ENCODE assay signal across 11 cellular contexts in the genomic region with DNA sequence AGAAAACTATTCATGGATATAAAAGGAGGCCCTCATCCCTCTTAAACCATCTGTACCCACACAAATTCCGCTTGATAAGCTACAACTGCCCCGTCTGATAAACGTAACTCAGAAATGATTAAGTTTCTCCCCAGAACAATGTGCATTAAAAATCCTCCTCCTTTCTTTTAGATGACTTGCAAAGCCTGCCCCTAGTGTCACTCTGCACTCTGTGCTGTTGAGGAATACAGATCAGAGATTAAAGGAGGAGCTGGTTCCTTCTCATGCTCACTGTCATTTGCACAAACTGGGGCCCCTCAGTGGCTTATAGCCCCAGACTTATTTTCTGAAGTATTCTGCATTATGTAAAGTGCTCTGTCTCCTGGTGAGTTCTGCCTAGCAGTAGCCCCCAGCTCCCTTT. TPM values are rescaled to one million over a fixed set of nuclear protein-coding genes. Genes with fewer than 3 reads are reported as not detected.
DNase-seq lines count a peak whose midpoint lies in the region; ATAC-seq and TF ChIP-seq lines count a peak whose summit lies in the region.
"Had no signal": no experiment of that assay in that cellular context is flagged by ENCODE, and none has a peak within 500 bp of the region (broad histone marks: within the 10 kb centered on the region; RNA-seq: fewer than 3 reads in every experiment).

No MANE protein-coding gene starts in this region.

- H2BK5ac ChIP-seq in IMR-90 (ENCODE audit: low read depth, low read length, poor library complexity, severe bottlenecking) = no peak overlapping the region

- in situ Hi-C loops in IMR-90 (cut with MboI; ENCODE audit: low sequenced_read_pairs) = no loop called here

- peak; percentile 42; the same call in 1 of the 2 replicates for ATAC-seq in IMR-90 (ENCODE audit: low read depth)
- ATAC-seq in HG03175 (IDR thresholded peaks at IDR 0.05; ENCODE audit: unreplicated experiment) = no peak
- ATAC-seq in HG02623 (IDR thresholded peaks at IDR 0.05; ENCODE audit: unreplicated experiment) = no peak

- no peak for TF ChIP-seq POLR2A in IMR-90 (IDR thresholded peaks at IDR 0.05; ENCODE audit: low read depth, low read length)

- no peak overlapping the region for H4K91ac ChIP-seq in IMR-90 (ENCODE audit: insufficient read depth, low read depth, low read length)

- peak overlapping the region; percentile 87 to 96 (median 89) for H3K27ac Mint-ChIP-seq in CD4-positive, alpha-beta memory T cell
- H3K27ac Mint-ChIP-seq in activated naive CD4-positive, alpha-beta T cell treated with anti-CD3 and anti-CD28 coated beads, Interleukin-2, amount 10 ng/mL, durations not matched to agents 7 days and 5 days = peak overlapping the region; percentile 100

- TF ChIP-seq CTCF in IMR-90 (conservative IDR thresholded peaks at IDR 0.05; ENCODE audit: low read depth, low read length) = 0 out of 2 replicates have a peak, but pooled peaks have one; percentile 22
- TF ChIP-seq CTCF in GM20000 (IDR thresholded peaks at IDR 0.05; ENCODE audit: extremely low read depth, missing control alignments) = no peak

- peaks cover 0 to 4% (median 0%) of the 10 kb centered on the region in 8 donors for H3K9me3 Mint-ChIP-seq in CD4-positive, alpha-beta memory T cell
- no peaks in the 10 kb centered on the region for H3K9me3 Mint-ChIP-seq in activated naive CD4-positive, alpha-beta T cell treated with anti-CD3 and anti-CD28 coated beads, Interleukin-2, amount 10 ng/mL, durations not matched to agents 7 days and 5 days

- intact Hi-C loops in CD4-positive, alpha-beta memory T cell (cut with micrococcal nuclease) = loop anchor here (5.0 to 10.0 kb wide), 3 partner anchors 379 to 1189 kb away; a partner anchor contains a TSS
- intact Hi-C loops in IMR-90 (cut with micrococcal nuclease) = loop anchor here (5.0 kb wide), 1 partner anchor 601 kb away; a partner anchor contains a TSS

- no peaks in the 10 kb centered on the region for H3K9me3 ChIP-seq in CD4-positive, alpha-beta memory T cell (ENCODE audit: control insufficient read depth in 1 of 2, low read length in 2 of 2)
- no peaks in the 10 kb centered on the region for H3K9me3 ChIP-seq in IMR-90 (ENCODE audit: control insufficient read depth, insufficient read depth, low read length)

- H4K20me1 ChIP-seq in IMR-90 (ENCODE audit: insufficient read depth, low read length) = no peaks in the 10 kb centered on the region

- no peak overlapping the region for H3K14ac ChIP-seq in IMR-90 (replicated peaks; ENCODE audit: low read depth, low read length)

- no CpG with 5 or more reads among the region's 3 CpGs for WGBS in IMR-90 (ENCODE audit: extremely low coverage in 2 of 2, insufficient read length in 1 of 2), 2 experiments

- dilution Hi-C loops in IMR-90 (cut with HindIII; ENCODE audit: low sequenced_read_pairs, unreplicated experiment) = no loop called here

- peak overlapping the region; percentile 60 for H3K27ac ChIP-seq in CD4-positive, alpha-beta memory T cell (ENCODE audit: low read depth, low read length)
- H3K27ac ChIP-seq in IMR-90 (ENCODE audit: insufficient read depth, low read length) = no peak overlapping the region

- H2AFZ ChIP-seq in IMR-90 (replicated peaks; ENCODE audit: low read length, poor library complexity) = no peak overlapping the region

- no peak overlapping the region for H3K9ac ChIP-seq in IMR-90 (ENCODE audit: low read depth, low read length)

- H3K4me1 Mint-ChIP-seq in CD4-positive, alpha-beta memory T cell = peaks cover 73 to 98% (median 84%) of the 10 kb centered on the region in 4 donors
- peaks cover 89% of the 10 kb centered on the region for H3K4me1 Mint-ChIP-seq in activated naive CD4-positive, alpha-beta T cell treated with anti-CD3 and anti-CD28 coated beads, Interleukin-2, amount 10 ng/mL, durations not matched to agents 7 days and 5 days

- H3K4ac ChIP-seq in IMR-90 (ENCODE audit: low read depth, low read length) = no peak overlapping the region

- no peaks in the 10 kb centered on the region; a peak in 1 of 4 replicates for H3K79me1 ChIP-seq in IMR-90 (ENCODE audit: low read depth in 1 of 2, low read length in 2 of 2)

- no TSS peak for BruUV-seq in IMR-90 (replicated peaks; lab: Mats Ljungman, UMichigan)

- H2AK5ac ChIP-seq in IMR-90 (ENCODE audit: low read depth, low read length) = no peak overlapping the region

- no peak for TF ChIP-seq RAD21 in IMR-90 (IDR thresholded peaks at IDR 0.05; ENCODE audit: low read length)

- H3K4me1 ChIP-seq in CD4-positive, alpha-beta memory T cell (ENCODE audit: insufficient read depth, low read length) = peaks cover 92% of the 10 kb centered on the region
- no peaks in the 10 kb centered on the region for H3K4me1 ChIP-seq in IMR-90 (ENCODE audit: control insufficient read depth, insufficient read depth, low read length)

- H3K4me2 ChIP-seq in IMR-90 (ENCODE audit: low read depth, low read length) = no peak overlapping the region

- CTCF ChIA-PET in CD4-positive, alpha-beta memory T cell (lab: Charles Lee; ENCODE audit: partially characterized antibody) = interaction anchor here (0.6 to 1.5 kb wide), 16 partner anchors 8 to 356 kb away, joined by 3 to 26 read pairs (median 4); a partner anchor contains a TSS
- CTCF ChIA-PET in IMR-90 (lab: Yijun Ruan, JAX) = interaction anchor here (1.0 kb wide), 1 partner anchor 968 kb away, joined by 3 read pairs; no protein-coding TSS in a partner anchor
- CTCF ChIA-PET in activated naive CD4-positive, alpha-beta T cell treated with anti-CD3 and anti-CD28 coated beads, Interleukin-2, amount 10 ng/mL, durations not matched to agents 7 days and 5 days (lab: Charles Lee) = interaction anchor here (0.8 to 1.3 kb wide), 9 partner anchors 8 to 398 kb away, joined by 3 to 5 read pairs (median 3); a partner anchor contains a TSS

- POLR2A ChIA-PET in CD4-positive, alpha-beta memory T cell (lab: Charles Lee; ENCODE audit: partially characterized antibody) = interaction anchor here (0.6 to 1.4 kb wide), 8 partner anchors 53 to 136 kb away, joined by 3 to 21 read pairs (median 4); a partner anchor contains a TSS
- POLR2A ChIA-PET in IMR-90 (lab: Charles Lee; ENCODE audit: unreplicated experiment) = no interaction called here

- no peaks in the 10 kb centered on the region for H3K27me3 ChIP-seq in CD4-positive, alpha-beta memory T cell (ENCODE audit: insufficient read depth, low read length)
- H3K27me3 ChIP-seq in IMR-90 (ENCODE audit: control insufficient read depth, insufficient read depth, low read length) = no peaks in the 10 kb centered on the region

- H2BK120ac ChIP-seq in IMR-90 (ENCODE audit: low read depth, low read length) = no peak overlapping the region

- H4K5ac ChIP-seq in IMR-90 (ENCODE audit: low read depth, low read length) = no peak overlapping the region

- H3K18ac ChIP-seq in IMR-90 (ENCODE audit: low read depth, low read length) = no peak overlapping the region

- no peak overlapping the region for H2BK15ac ChIP-seq in IMR-90 (ENCODE audit: low read depth, low read length)

- no peaks in the 10 kb centered on the region for H3K36me3 ChIP-seq in CD4-positive, alpha-beta memory T cell (ENCODE audit: insufficient read depth, low read length)
- peaks cover 4% of the 10 kb centered on the region for H3K36me3 ChIP-seq in IMR-90 (ENCODE audit: control insufficient read depth, insufficient read depth, low read length)

- H3K36me3 Mint-ChIP-seq in CD4-positive, alpha-beta memory T cell = peaks cover 3 to 8% of the 10 kb centered on the region in 2 donors
- H3K36me3 Mint-ChIP-seq in activated naive CD4-positive, alpha-beta T cell treated with anti-CD3 and anti-CD28 coated beads, Interleukin-2, amount 10 ng/mL, durations not matched to agents 7 days and 5 days = peaks cover 44% of the 10 kb centered on the region

- no peak overlapping the region for H2BK20ac ChIP-seq in IMR-90 (ENCODE audit: low read depth, low read length)

- DNase-seq in CD4-positive, alpha-beta memory T cell = peak; percentile 47 to 75 (median 57)
- DNase-seq in IMR-90 (peak; percentile 8), iris pigment epithelial cell (ENCODE audit: low read depth) (peak; percentile 24), GM20000 (ENCODE audit: low spot score) (no peak), islet precursor cell (no peak)
- peak; percentile 64 for DNase-seq in activated naive CD4-positive, alpha-beta T cell treated with anti-CD3 and anti-CD28 coated beads, Interleukin-2, amount 10 ng/mL, durations not matched to agents 7 days and 5 days
- DNase-seq: NCI-H774 had no signal

- no peak overlapping the region for H2AK9ac ChIP-seq in IMR-90 (replicated peaks; ENCODE audit: low read depth, low read length, poor library complexity)

- no peak overlapping the region for H3K4me3 ChIP-seq in CD4-positive, alpha-beta memory T cell (ENCODE audit: low read length in 2 of 2)
- no peak overlapping the region for H3K4me3 ChIP-seq in IMR-90 (ENCODE audit: insufficient read depth, low read depth, low read length)

- no peaks in the 10 kb centered on the region for H3K27me3 Mint-ChIP-seq in CD4-positive, alpha-beta memory T cell
- no peaks in the 10 kb centered on the region for H3K27me3 Mint-ChIP-seq in activated naive CD4-positive, alpha-beta T cell treated with anti-CD3 and anti-CD28 coated beads, Interleukin-2, amount 10 ng/mL, durations not matched to agents 7 days and 5 days

- no peak overlapping the region for H4K8ac ChIP-seq in IMR-90 (ENCODE audit: low read depth in 2 of 2, low read length in 2 of 2)

- no peak overlapping the region for H3K23ac ChIP-seq in IMR-90 (ENCODE audit: low read depth, low read length)

- H3K4me3 Mint-ChIP-seq in CD4-positive, alpha-beta memory T cell = peak overlapping the region; percentile 41 to 81 (median 52)
- H3K4me3 Mint-ChIP-seq in activated naive CD4-positive, alpha-beta T cell treated with anti-CD3 and anti-CD28 coated beads, Interleukin-2, amount 10 ng/mL, durations not matched to agents 7 days and 5 days = peak overlapping the region; percentile 10

- no peak overlapping the region for H3K56ac ChIP-seq in IMR-90 (ENCODE audit: extremely low read depth, insufficient read depth, low read length)

- H3K9me1 ChIP-seq in IMR-90 (ENCODE audit: insufficient read depth, low read length) = peaks cover 6% of the 10 kb centered on the region; the same call in 1 of the 2 replicates

TF ChIP-seq in IMR-90, 13 proteins besides CTCF, POLR2A, EP300 and RAD21 (continues in another document):
- TF ChIP-seq, protein P1, sequence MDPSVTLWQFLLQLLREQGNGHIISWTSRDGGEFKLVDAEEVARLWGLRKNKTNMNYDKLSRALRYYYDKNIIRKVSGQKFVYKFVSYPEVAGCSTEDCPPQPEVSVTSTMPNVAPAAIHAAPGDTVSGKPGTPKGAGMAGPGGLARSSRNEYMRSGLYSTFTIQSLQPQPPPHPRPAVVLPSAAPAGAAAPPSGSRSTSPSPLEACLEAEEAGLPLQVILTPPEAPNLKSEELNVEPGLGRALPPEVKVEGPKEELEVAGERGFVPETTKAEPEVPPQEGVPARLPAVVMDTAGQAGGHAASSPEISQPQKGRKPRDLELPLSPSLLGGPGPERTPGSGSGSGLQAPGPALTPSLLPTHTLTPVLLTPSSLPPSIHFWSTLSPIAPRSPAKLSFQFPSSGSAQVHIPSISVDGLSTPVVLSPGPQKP (IDR thresholded peaks at IDR 0.05; ENCODE audit: borderline replicate concordance, low read depth, low read length) = no peak

RNA-seq across cellular contexts. Expression of a gene that starts 33.3 kb away (rescaled TPM):
- not detected for total RNA-seq in CD4-positive, alpha-beta memory T cell
- not detected for polyA plus RNA-seq in CD4-positive, alpha-beta memory T cell
- total RNA-seq in IMR-90 (2012; rRNA removed) = not detected in 2 replicates
- not detected in 2 replicates for polyA plus RNA-seq in IMR-90 (2012; rRNA removed)
- polyA plus RNA-seq in IMR-90 (2012; cell fraction: cytosol; rRNA removed) = not detected in 2 replicates
- polyA plus RNA-seq in IMR-90 (2012; cell fraction: nucleus; rRNA removed; ENCODE audit: low replicate concordance) = not detected in 2 replicates
- total RNA-seq: mesenteric fat pad had no signal
- polyA plus RNA-seq: esophagus had no signal

Comparison
In these comparisons a context has a peak if more than half of its experiments do, and no peak if none do; other contexts are left out.
1. DNase-seq: peak in CD4-positive, alpha-beta memory T cell (5 of 5), IMR-90 (single experiment), activated naive CD4-positive, alpha-beta T cell treated with anti-CD3 and anti-CD28 coated beads, Interleukin-2, amount 10 ng/mL, durations not matched to agents 7 days and 5 days (single experiment) and iris pigment epithelial cell (single experiment); none in GM20000 (single experiment) and islet precursor cell (single experiment).